Comparison of ENCODE assay signal across 8 cellular contexts in genomic region chr5:53580547-53580946, GRCh38.
"Had no signal": no experiment of that assay in that cellular context is flagged by ENCODE, and none has a peak within 500 bp of the region (broad histone marks: within the 10 kb centered on the region; RNA-seq: fewer than 3 reads in every experiment).

No MANE protein-coding gene starts in this region.

- ATAC-seq: HCT116 had no signal

- H3K9me3 ChIP-seq: HAP-1 had no signal

- H3K4me1 ChIP-seq: HAP-1 had no signal

- H3K4me3 ChIP-seq: GM23248, HAP-1 had no signal

- DNase-seq: GM23248, GOT3, H7, IMR-90, KBM-7 had no signal

- H3K36me3 ChIP-seq: HAP-1 had no signal

- H3K27ac ChIP-seq: GM23248, KMS-11 had no signal
